ENCODE assay signal across 13 cellular contexts in the genomic region with DNA sequence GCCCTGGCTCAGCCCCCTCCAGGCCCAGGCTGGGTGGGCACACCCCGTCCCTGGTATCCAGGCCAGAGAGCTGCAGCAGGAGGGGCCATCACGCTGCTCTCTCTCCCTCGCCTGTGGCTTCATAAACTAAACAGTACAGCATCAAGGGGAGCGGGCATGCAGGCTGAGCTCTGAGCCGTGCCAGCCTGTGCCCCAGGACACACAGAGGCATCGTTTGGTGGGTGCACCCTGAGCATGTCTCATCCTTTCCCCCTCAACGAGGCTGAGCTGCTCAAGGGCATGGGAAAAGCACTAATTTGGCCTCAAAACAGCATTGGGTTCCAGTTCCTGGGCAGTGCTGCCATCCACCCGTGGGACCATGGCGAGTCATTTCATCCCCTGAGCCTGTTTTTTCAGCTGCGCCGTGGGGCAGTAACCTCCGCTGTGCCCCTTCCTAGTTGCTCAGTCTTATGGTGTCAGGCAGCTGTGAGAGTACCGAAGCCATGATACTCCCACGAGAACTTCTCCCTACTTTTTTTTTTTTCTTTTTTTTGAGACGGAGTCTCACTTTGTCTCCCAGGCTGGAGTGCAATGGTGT.
DNase-seq lines count a peak whose midpoint lies in the region; ATAC-seq and TF ChIP-seq lines count a peak whose summit lies in the region.
"Had no signal": no experiment of that assay in that cellular context is flagged by ENCODE, and none has a peak within 500 bp of the region (broad histone marks: within the 10 kb centered on the region; RNA-seq: fewer than 3 reads in every experiment).

No MANE protein-coding gene starts in this region.

- H3K4me3 ChIP-seq in NB4 (ENCODE audit: low read depth, low read length) (no peak overlapping the region), mesenchymal stem cell (ENCODE audit: insufficient read depth in 1 of 2, low read depth in 1 of 2, low read length in 2 of 2) (no peak overlapping the region), subcutaneous abdominal adipose tissue (ENCODE audit: low read depth in 1 of 5, low read length in 5 of 5) (peak overlapping the region in 1 of 5 donors; percentile 14)

- peak overlapping the region; percentile 98 for H3K27ac ChIP-seq in caudate nucleus (ENCODE audit: low read depth, low read length)
- no peak overlapping the region for H3K27ac ChIP-seq in mesenchymal stem cell (ENCODE audit: low read length, poor library complexity, severe bottlenecking)
- H3K27ac ChIP-seq in subcutaneous abdominal adipose tissue (ENCODE audit: low read depth, low read length) = peak overlapping the region; percentile 87
- H3K27ac ChIP-seq: WERI-Rb-1 had no signal

- CTCF ChIA-PET in activated naive CD4-positive, alpha-beta T cell treated with anti-CD3 and anti-CD28 coated beads, Interleukin-2, amount 10 ng/mL, durations not matched to agents 7 days and 5 days (lab: Charles Lee) = interaction anchor here (1.2 kb wide), 1 partner anchor 44 kb away, joined by 3 read pairs; no protein-coding TSS in a partner anchor

- H3K27me3 ChIP-seq in mesenchymal stem cell (ENCODE audit: control insufficient read depth in 1 of 2, insufficient read depth in 1 of 2, low read length in 2 of 2) = no peaks in the 10 kb centered on the region
- peaks cover 0 to 4% (median 0%) of the 10 kb centered on the region in 5 donors for H3K27me3 ChIP-seq in subcutaneous abdominal adipose tissue (ENCODE audit: control insufficient read depth in 5 of 5, insufficient read depth in 4 of 5, low read length in 5 of 5)

- DNase-seq in NB4 (ENCODE audit: low read depth) (peak; percentile 38), caudate nucleus (lab: John Stamatoyannopoulos, UW) (peak in 1 of 61 donors; percentile 58), mesenchymal stem cell (peak; percentile 37), posterior vena cava (ENCODE audit: low spot score) (no peak), glutamatergic neuron (no peak)
- DNase-seq in activated naive CD4-positive, alpha-beta T cell treated with anti-CD3 and anti-CD28 coated beads, Interleukin-2, amount 10 ng/mL, durations not matched to agents 7 days and 5 days = no peak
- DNase-seq: activated T-cell treated with anti-CD3 and anti-CD28 coated beads, Interleukin-2, amount 50 U/mL, for 72 hours; NCI-H2171; stimulated activated CD4-positive, alpha-beta T cell treated with anti-CD3 and anti-CD28 coated beads, Interleukin-4, amount 100 ng/mL, for 4 hours; WERI-Rb-1 had no signal

- H3K18ac ChIP-seq in mesenchymal stem cell (ENCODE audit: low read depth in 1 of 2, low read length in 2 of 2) = peak overlapping the region; percentile 97

- no peak overlapping the region for H3K23ac ChIP-seq in mesenchymal stem cell (ENCODE audit: low read length in 2 of 2)

- H3K4ac ChIP-seq in mesenchymal stem cell (ENCODE audit: low read depth in 1 of 2, low read length in 2 of 2) = peak overlapping the region; percentile 49 to 90

- H2BK5ac ChIP-seq in mesenchymal stem cell (ENCODE audit: low read depth, low read length, poor library complexity, severe bottlenecking) = no peak overlapping the region

- no peak overlapping the region for H3K27ac Mint-ChIP-seq in activated naive CD4-positive, alpha-beta T cell treated with anti-CD3 and anti-CD28 coated beads, Interleukin-2, amount 10 ng/mL, durations not matched to agents 7 days and 5 days
- H3K27ac Mint-ChIP-seq in glutamatergic neuron (ENCODE audit: unreplicated experiment) = no peak overlapping the region
- H3K27ac Mint-ChIP-seq: activated T-cell treated with anti-CD3 and anti-CD28 coated beads, Interleukin-2, amount 50 U/mL, for 72 hours; dendritic cell treated with granulocyte-macrophage colony-stimulating factor and Interleukin-4, amounts not matched to agents 40 ng/mL and 50 ng/mL, for 4 days had no signal

- H3K79me1 ChIP-seq in mesenchymal stem cell (replicated peaks; ENCODE audit: low read length, poor library complexity, severe bottlenecking) = no peaks in the 10 kb centered on the region

- H3K4me1 ChIP-seq in mesenchymal stem cell (ENCODE audit: control insufficient read depth, insufficient read depth, low read depth, low read length) (peaks cover 15% of the 10 kb centered on the region), subcutaneous abdominal adipose tissue (ENCODE audit: control insufficient read depth in 5 of 5, insufficient read depth in 5 of 5, low read length in 5 of 5) (peaks cover 28 to 84% (median 72%) of the 10 kb centered on the region in 5 donors)

- peak overlapping the region in 1 of 2 experiments; percentile 82 for H3K14ac ChIP-seq in mesenchymal stem cell (ENCODE audit: low read length in 2 of 2)

- peak overlapping the region; percentile 84 for H2BK15ac ChIP-seq in mesenchymal stem cell (ENCODE audit: low read depth, poor library complexity, severe bottlenecking)

- H3K36me3 ChIP-seq in mesenchymal stem cell (ENCODE audit: control insufficient read depth in 1 of 2, insufficient read depth in 2 of 2, low read depth in 1 of 2, low read length in 2 of 2) (no peaks in the 10 kb centered on the region), subcutaneous abdominal adipose tissue (ENCODE audit: control insufficient read depth in 5 of 5, insufficient read depth in 5 of 5, low read length in 5 of 5) (no peaks in the 10 kb centered on the region)
- H3K36me3 ChIP-seq: WERI-Rb-1 had no signal

- H3K4me2 ChIP-seq in mesenchymal stem cell (ENCODE audit: low read length, poor library complexity, severe bottlenecking) = no peak overlapping the region

- H4K91ac ChIP-seq in mesenchymal stem cell (ENCODE audit: low read length) = peak overlapping the region; percentile 99

- H3K9ac ChIP-seq in mesenchymal stem cell (ENCODE audit: low read length) (no peak overlapping the region), subcutaneous abdominal adipose tissue (ENCODE audit: low read length in 5 of 5) (peak overlapping the region; percentile 52 to 86 (median 71))

- no peak overlapping the region for H2AFZ ChIP-seq in mesenchymal stem cell (ENCODE audit: low read depth, low read length)

- H3K4me3 Mint-ChIP-seq in activated naive CD4-positive, alpha-beta T cell treated with anti-CD3 and anti-CD28 coated beads, Interleukin-2, amount 10 ng/mL, durations not matched to agents 7 days and 5 days = no peak overlapping the region
- H3K4me3 Mint-ChIP-seq in glutamatergic neuron (ENCODE audit: unreplicated experiment) = no peak overlapping the region
- H3K4me3 Mint-ChIP-seq: activated T-cell treated with anti-CD3 and anti-CD28 coated beads, Interleukin-2, amount 50 U/mL, for 72 hours; dendritic cell treated with granulocyte-macrophage colony-stimulating factor and Interleukin-4, amounts not matched to agents 40 ng/mL and 50 ng/mL, for 4 days had no signal

- H3K27me3 Mint-ChIP-seq in activated naive CD4-positive, alpha-beta T cell treated with anti-CD3 and anti-CD28 coated beads, Interleukin-2, amount 10 ng/mL, durations not matched to agents 7 days and 5 days = peaks cover 68% of the 10 kb centered on the region
- peaks cover 11% of the 10 kb centered on the region for H3K27me3 Mint-ChIP-seq in glutamatergic neuron (ENCODE audit: unreplicated experiment)

- peak overlapping the region; percentile 98 for H2BK12ac ChIP-seq in mesenchymal stem cell (ENCODE audit: low read length in 2 of 2)

- intact Hi-C loops in posterior vena cava (cut with DNase I) = loop anchor here in 1 of 2 donors (5.0 kb wide), 1 partner anchor 41 kb away; no protein-coding TSS in a partner anchor

- H3K9me3 Mint-ChIP-seq in activated naive CD4-positive, alpha-beta T cell treated with anti-CD3 and anti-CD28 coated beads, Interleukin-2, amount 10 ng/mL, durations not matched to agents 7 days and 5 days = peaks cover 3% of the 10 kb centered on the region
- peaks cover 13% of the 10 kb centered on the region for H3K9me3 Mint-ChIP-seq in glutamatergic neuron (ENCODE audit: unreplicated experiment)
- H3K9me3 Mint-ChIP-seq: dendritic cell treated with granulocyte-macrophage colony-stimulating factor and Interleukin-4, amounts not matched to agents 40 ng/mL and 50 ng/mL, for 4 days had no signal

- peak overlapping the region; percentile 14 for H2AK5ac ChIP-seq in mesenchymal stem cell (ENCODE audit: low read length, severe bottlenecking)

- H3K4me1 Mint-ChIP-seq in activated naive CD4-positive, alpha-beta T cell treated with anti-CD3 and anti-CD28 coated beads, Interleukin-2, amount 10 ng/mL, durations not matched to agents 7 days and 5 days = peaks cover 27% of the 10 kb centered on the region
- peaks cover 21% of the 10 kb centered on the region for H3K4me1 Mint-ChIP-seq in glutamatergic neuron (ENCODE audit: low read depth, unreplicated experiment)

- peak overlapping the region; percentile 98 for H2BK120ac ChIP-seq in mesenchymal stem cell (ENCODE audit: low read depth, low read length)

- TF ChIP-seq CTCF in NB4 (IDR thresholded peaks at IDR 0.05; ENCODE audit: low read depth, low read length) (no peak), glutamatergic neuron (IDR thresholded peaks at IDR 0.05; ENCODE audit: partially characterized antibody, unreplicated experiment) (no peak)

- no peaks in the 10 kb centered on the region for H3K36me3 Mint-ChIP-seq in activated naive CD4-positive, alpha-beta T cell treated with anti-CD3 and anti-CD28 coated beads, Interleukin-2, amount 10 ng/mL, durations not matched to agents 7 days and 5 days
- no peaks in the 10 kb centered on the region for H3K36me3 Mint-ChIP-seq in glutamatergic neuron (ENCODE audit: unreplicated experiment)

- 85% methylated on average over 14 of the region's 15 CpGs for WGBS in mesenchymal stem cell

- H3K9me3 ChIP-seq in mesenchymal stem cell (ENCODE audit: control insufficient read depth, low read length) (no peaks in the 10 kb centered on the region), subcutaneous abdominal adipose tissue (ENCODE audit: control insufficient read depth in 5 of 5, low read length in 5 of 5) (no peaks in the 10 kb centered on the region)

- peak overlapping the region; percentile 93 for H4K8ac ChIP-seq in mesenchymal stem cell (ENCODE audit: low read length)

- no peak for ATAC-seq in HG03432 (IDR thresholded peaks at IDR 0.05; ENCODE audit: unreplicated experiment)
- ATAC-seq: activated T-cell treated with anti-CD3 and anti-CD28 coated beads, Interleukin-2, amount 50 U/mL, for 72 hours had no signal

- TF ChIP-seq POLR2A in NB4 (IDR thresholded peaks at IDR 0.05; ENCODE audit: extremely low read depth, insufficient read length) = no peak

Comparison
In these comparisons a context has a peak if more than half of its experiments do, and no peak if none do; other contexts are left out.
1. DNase-seq: peak in NB4 (single experiment) and mesenchymal stem cell (single experiment); none in posterior vena cava (single experiment), activated naive CD4-positive, alpha-beta T cell treated with anti-CD3 and anti-CD28 coated beads, Interleukin-2, amount 10 ng/mL, durations not matched to agents 7 days and 5 days (single experiment) and glutamatergic neuron (single experiment).